In the genomic region with DNA sequence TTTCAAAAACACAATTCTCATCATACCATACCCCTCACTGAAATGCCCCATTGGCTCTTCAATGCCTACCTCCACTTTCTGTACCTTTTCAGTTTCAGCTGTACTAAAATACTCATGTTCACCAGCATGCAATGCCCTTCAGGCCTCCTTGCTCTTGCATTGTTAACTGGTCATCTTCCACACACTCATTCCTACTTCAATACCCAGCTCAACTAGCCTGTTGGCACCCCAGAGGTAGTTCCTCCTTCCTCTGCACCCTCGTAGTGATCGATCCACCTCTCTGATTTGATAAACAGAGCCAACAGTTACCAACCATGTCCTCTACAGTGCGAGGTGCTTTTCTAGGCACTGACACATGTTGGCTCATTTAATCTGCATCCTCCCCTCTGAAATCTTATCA, we compare ENCODE assay signal across 37 cellular contexts. TPM values are rescaled to one million over a fixed set of nuclear protein-coding genes. Genes with fewer than 3 reads are reported as not detected.
"Had no signal": no experiment of that assay in that cellular context is flagged by ENCODE, and none has a peak within 500 bp of the region (broad histone marks: within the 10 kb centered on the region; RNA-seq: fewer than 3 reads in every experiment).

No MANE protein-coding gene starts in this region.

- H3K4me1 Mint-ChIP-seq: activated B cell treated with CpG ODN at 0.5 μM for 24 hours; activated CD4-positive, alpha-beta T cell treated with anti-CD3 and anti-CD28 coated beads, Interleukin-2, amount 10 ng/mL, durations not matched to agents 24 days and 14 days; activated naive CD8-positive, alpha-beta T cell treated with anti-CD3 and anti-CD28 coated beads for 36 hours; central memory CD8-positive, alpha-beta T cell had no signal

- H3K27ac ChIP-seq: adrenal gland, cardiac muscle cell, VCaP had no signal

- FAIRE-seq: bronchial epithelial cell, TTC549 had no signal

- H3K4me3 Mint-ChIP-seq: activated B cell treated with CpG ODN at 0.5 μM for 24 hours; activated CD4-positive, alpha-beta memory T cell treated with anti-CD3 and anti-CD28 coated beads for 36 hours; activated CD4-positive, alpha-beta T cell treated with anti-CD3 and anti-CD28 coated beads, Interleukin-2, amount 10 ng/mL, durations not matched to agents 24 days and 14 days; activated CD8-positive, alpha-beta T cell treated with anti-CD3 and anti-CD28 coated beads for 36 hours; activated naive CD4-positive, alpha-beta T cell treated with anti-CD3 and anti-CD28 coated beads for 36 hours; activated naive CD8-positive, alpha-beta T cell treated with anti-CD3 and anti-CD28 coated beads for 36 hours; activated T-cell treated with anti-CD3 and anti-CD28 coated beads, Interleukin-2, amount 50 U/mL, for 4 hours; activated T-cell treated with anti-CD3 and anti-CD28 coated beads, Interleukin-2, amount 50 U/mL, for 72 hours; activated T-helper 1 cell treated with anti-CD3 and anti-CD28 coated beads, Interleukin-12 subunit alpha, Interleukin-12 subunit beta, Interleukin-2, Interleukin-4 antibody, amounts not matched to agents 30 ng/mL and 10 ng/mL and 1 ng/mL, durations not matched to agents 14 hours and 24 hours and 36 hours; activated T-helper 17 cell treated with anti-CD3 and anti-CD28 coated beads, Interleukin-2, amount 50 U/mL, for 72 hours; brain; central memory CD8-positive, alpha-beta T cell; T-helper 1 cell treated with Interleukin-12 subunit alpha and Interleukin-12 subunit beta and Interleukin-4 antibody, amounts not matched to agents 30 μg/mL and 1 μg/mL, for 36 hours; T-helper 2 cell treated with Interferon-gamma antibody and Interleukin-4, amounts not matched to agents 5 μg/mL and 100 μg/mL, for 36 hours had no signal

- H3K27me3 ChIP-seq: adrenal gland, cardiac muscle cell had no signal

- H3K4me3 ChIP-seq: adrenal gland, cardiac muscle cell had no signal

- DNase-seq: activated B cell treated with CpG ODN at 0.5 μM for 24 hours; activated CD4-positive, alpha-beta memory T cell treated with anti-CD3 and anti-CD28 coated beads for 36 hours; activated CD4-positive, alpha-beta T cell treated with anti-CD3 and anti-CD28 coated beads for 4 hours; activated CD4-positive, alpha-beta T cell treated with anti-CD3 and anti-CD28 coated beads, Interleukin-2, amount 10 ng/mL, durations not matched to agents 24 days and 14 days; activated CD4-positive, alpha-beta T cell treated with anti-CD3 and anti-CD28 coated beads, Interleukin-2, amount 50 U/mL, for 1 hour; activated CD4-positive, alpha-beta T cell treated with anti-CD3 and anti-CD28 coated beads, Interleukin-2, amount 50 U/mL, for 4 hours; activated CD4-positive, CD25-positive, alpha-beta regulatory T cell treated with anti-CD3 and anti-CD28 coated beads, Interleukin-2, amount 50 U/mL, for 72 hours; activated CD8-positive, alpha-beta memory T cell treated with anti-CD3 and anti-CD28 coated beads, Interleukin-2, amount 50 U/mL, for 4 hours; activated CD8-positive, alpha-beta T cell treated with anti-CD3 and anti-CD28 coated beads for 36 hours; activated effector memory CD4-positive, alpha-beta T cell treated with anti-CD3 and anti-CD28 coated beads, Interleukin-2, amount 50 U/mL, for 16 hours; activated gamma-delta T cell treated with Interleukin-2 at 50 U/mL for 16 hours; activated naive CD4-positive, alpha-beta T cell; activated naive CD4-positive, alpha-beta T cell treated with anti-CD3 and anti-CD28 coated beads for 36 hours; activated naive CD8-positive, alpha-beta T cell treated with anti-CD3 and anti-CD28 coated beads for 36 hours; activated T-cell treated with anti-CD3 and anti-CD28 coated beads for 4 hours; activated T-cell treated with anti-CD3 and anti-CD28 coated beads, Interleukin-2, amount 50 U/mL, for 1 hour; activated T-cell treated with anti-CD3 and anti-CD28 coated beads, Interleukin-2, amount 50 U/mL, for 4 hours; activated T-cell treated with anti-CD3 and anti-CD28 coated beads, Interleukin-2, amount 50 U/mL, for 72 hours; adrenal gland; amniotic stem cell; aorta; caudate nucleus; cerebellar nuclear complex; T-helper 1 cell; T-helper 2 cell; T-helper 9 cell had no signal

- H3K27me3 Mint-ChIP-seq: brain had no signal

- H3K4me1 ChIP-seq: adrenal gland had no signal

- ATAC-seq: activated CD8-positive, alpha-beta T cell treated with anti-CD3 and anti-CD28 coated beads for 36 hours; activated naive CD4-positive, alpha-beta T cell treated with anti-CD3 and anti-CD28 coated beads, Interleukin-2, amount 50 U/mL, for 72 hours; activated T-cell treated with anti-CD3 and anti-CD28 coated beads, Interleukin-2, amount 50 U/mL, for 4 hours; activated T-cell treated with anti-CD3 and anti-CD28 coated beads, Interleukin-2, amount 50 U/mL, for 72 hours; activated T-helper 17 cell treated with anti-CD3 and anti-CD28 coated beads, Interleukin-2, amount 50 U/mL, for 72 hours had no signal

- H3K36me3 ChIP-seq: adrenal gland, cardiac muscle cell had no signal

- H3K27ac Mint-ChIP-seq: activated B cell treated with CpG ODN at 0.5 μM for 24 hours; activated CD4-positive, alpha-beta memory T cell treated with anti-CD3 and anti-CD28 coated beads for 36 hours; activated CD4-positive, alpha-beta T cell treated with anti-CD3 and anti-CD28 coated beads, Interleukin-2, amount 10 ng/mL, durations not matched to agents 24 days and 14 days; activated CD8-positive, alpha-beta T cell treated with anti-CD3 and anti-CD28 coated beads for 36 hours; activated naive CD4-positive, alpha-beta T cell treated with anti-CD3 and anti-CD28 coated beads for 36 hours; activated naive CD8-positive, alpha-beta T cell treated with anti-CD3 and anti-CD28 coated beads for 36 hours; activated T-cell treated with anti-CD3 and anti-CD28 coated beads, Interleukin-2, amount 50 U/mL, for 72 hours; activated T-helper 1 cell treated with anti-CD3 and anti-CD28 coated beads, Interleukin-12 subunit alpha, Interleukin-12 subunit beta, Interleukin-2, Interleukin-4 antibody, amounts not matched to agents 30 ng/mL and 10 ng/mL and 1 ng/mL, durations not matched to agents 14 hours and 24 hours and 36 hours; activated T-helper 17 cell treated with anti-CD3 and anti-CD28 coated beads, Interleukin-2, amount 50 U/mL, for 72 hours; brain; T-helper 1 cell treated with Interleukin-12 subunit alpha and Interleukin-12 subunit beta and Interleukin-4 antibody, amounts not matched to agents 30 μg/mL and 1 μg/mL, for 36 hours; T-helper 2 cell treated with Interferon-gamma antibody and Interleukin-4, amounts not matched to agents 5 μg/mL and 100 μg/mL, for 36 hours had no signal

- H3K36me3 Mint-ChIP-seq: activated CD4-positive, alpha-beta memory T cell treated with anti-CD3 and anti-CD28 coated beads for 36 hours had no signal

RNA-seq across cellular contexts. Expression of gene PGBD5, which starts 46.7 kb away (rescaled TPM):
- total RNA-seq: activated B cell treated with CpG ODN at 0.5 μM for 24 hours; activated CD8-positive, alpha-beta T cell treated with anti-CD3 and anti-CD28 coated beads for 36 hours; activated naive CD4-positive, alpha-beta T cell treated with anti-CD3 and anti-CD28 coated beads for 36 hours; activated naive CD8-positive, alpha-beta T cell treated with anti-CD3 and anti-CD28 coated beads for 36 hours; activated T-helper 1 cell treated with anti-CD3 and anti-CD28 coated beads, Interleukin-12 subunit alpha, Interleukin-12 subunit beta, Interleukin-2, Interleukin-4 antibody, amounts not matched to agents 30 ng/mL and 10 ng/mL and 1 ng/mL, durations not matched to agents 14 hours and 24 hours and 36 hours had no signal
